In the genomic region with DNA sequence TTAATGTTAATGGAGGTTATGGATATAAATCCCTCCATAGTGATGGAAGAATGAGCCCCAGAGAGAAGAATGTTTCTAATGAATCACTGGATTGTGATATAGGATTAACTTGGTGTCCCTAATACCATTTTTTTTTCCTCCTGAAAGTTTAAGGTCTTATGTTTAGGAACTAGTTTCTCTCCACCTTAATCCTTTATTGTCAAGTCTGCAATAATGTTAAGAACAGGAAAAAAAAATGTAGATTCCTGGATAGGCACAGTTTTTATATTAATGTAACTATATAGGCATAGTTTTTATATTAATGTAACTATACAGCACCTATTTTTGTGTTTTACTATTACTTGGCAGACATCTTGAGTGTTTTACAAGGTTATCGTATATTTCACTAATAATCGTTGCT, we compare ENCODE assay signal across 19 cellular contexts. TPM values are rescaled to one million over a fixed set of nuclear protein-coding genes. Genes with fewer than 3 reads are reported as not detected.
A peak's percentile ranks its signal among the peaks of the same experiment; 100 is the strongest.
DNase-seq lines count a peak whose midpoint lies in the region; ATAC-seq, FAIRE-seq and TF ChIP-seq lines count a peak whose summit lies in the region.
"Had no signal": no experiment of that assay in that cellular context is flagged by ENCODE, and none has a peak within 500 bp of the region (broad histone marks: within the 10 kb centered on the region; RNA-seq: fewer than 3 reads in every experiment).

No MANE protein-coding gene starts in this region.

- FAIRE-seq in RCC 7860 (lab: Jason Lieb, UNC) = no peak
- FAIRE-seq: A204.1, D721Med, GM12892, GM18507, H54 had no signal

- H3K9me3 ChIP-seq in right atrium auricular region = no peaks in the 10 kb centered on the region
- no peaks in the 10 kb centered on the region for H3K9me3 ChIP-seq in vagina
- no peaks in the 10 kb centered on the region for H3K9me3 ChIP-seq in upper lobe of right lung
- no peaks in the 10 kb centered on the region for H3K9me3 ChIP-seq in MG63

- peaks cover 67% of the 10 kb centered on the region for H3K4me1 Mint-ChIP-seq in mesothelial cell of epicardium
- H3K4me1 Mint-ChIP-seq: CD8-positive, alpha-beta memory T cell had no signal

- no peaks in the 10 kb centered on the region for H3K27me3 Mint-ChIP-seq in mesothelial cell of epicardium (ENCODE audit: low read depth)

- TF ChIP-seq CTCF in right atrium auricular region (IDR thresholded peaks at IDR 0.05) (no peak), coronary artery (IDR thresholded peaks at IDR 0.05) (no peak), mesothelial cell of epicardium (IDR thresholded peaks at IDR 0.05; ENCODE audit: unreplicated experiment) (no peak), vagina (IDR thresholded peaks at IDR 0.05) (no peak), upper lobe of right lung (IDR thresholded peaks at IDR 0.05) (no peak)

- H3K36me3 ChIP-seq in right atrium auricular region (no peaks in the 10 kb centered on the region), vagina (no peaks in the 10 kb centered on the region), upper lobe of right lung (no peaks in the 10 kb centered on the region), MG63 (no peaks in the 10 kb centered on the region)
- H3K36me3 ChIP-seq: BLaER1 treated with 17β-estradiol and CSF1 and Interleukin-3, amounts not matched to agents 10 nM and 100 nM had no signal

- H3K27ac Mint-ChIP-seq in mesothelial cell of epicardium = peak overlapping the region; percentile 90
- H3K27ac Mint-ChIP-seq: CD8-positive, alpha-beta memory T cell had no signal

- H3K27me3 ChIP-seq in right atrium auricular region = no peaks in the 10 kb centered on the region
- no peaks in the 10 kb centered on the region for H3K27me3 ChIP-seq in vagina
- H3K27me3 ChIP-seq in upper lobe of right lung = no peaks in the 10 kb centered on the region
- no peaks in the 10 kb centered on the region for H3K27me3 ChIP-seq in MG63
- H3K27me3 ChIP-seq: BLaER1 treated with 17β-estradiol and CSF1 and Interleukin-3, amounts not matched to agents 10 nM and 100 nM had no signal

- H3K9me3 Mint-ChIP-seq in mesothelial cell of epicardium = peaks cover 4% of the 10 kb centered on the region

- DNase-seq in right atrium auricular region (ENCODE audit: low spot score) (no peak), Right ventricle myocardium superior (no peak), coronary artery (ENCODE audit: low spot score) (no peak), mesothelial cell of epicardium (ENCODE audit: low spot score in 2 of 2, unreplicated experiment in 2 of 2) (no peak), vagina (ENCODE audit: extremely low spot score in 2 of 2) (no peak), upper lobe of right lung (no peak), RCC 7860 (ENCODE audit: low spot score) (no peak), MG63 (no peak)
- DNase-seq: CD8-positive, alpha-beta memory T cell; NCI-H1105 treated with DMSO at 0.1 percent for 48 hours; NCI-H1694 treated with DMSO at 0.1 percent for 48 hours; NCI-H774; RPMI8226 had no signal

- H3K27ac ChIP-seq in right atrium auricular region (peak overlapping the region; percentile 13 to 73), coronary artery (peak overlapping the region; percentile 6 to 56), vagina (peak overlapping the region; percentile 38), upper lobe of right lung (no peak overlapping the region)
- H3K27ac ChIP-seq: BLaER1 treated with 17β-estradiol and CSF1 and Interleukin-3, amounts not matched to agents 10 nM and 100 nM had no signal

- peaks cover 15% of the 10 kb centered on the region for H3K36me3 Mint-ChIP-seq in mesothelial cell of epicardium

- H3K4me1 ChIP-seq in right atrium auricular region (peaks cover 0 to 64% of the 10 kb centered on the region in 2 donors), vagina (peaks cover 60% of the 10 kb centered on the region), upper lobe of right lung (peaks cover 29% of the 10 kb centered on the region)
- H3K4me1 ChIP-seq: BLaER1 treated with 17β-estradiol and CSF1 and Interleukin-3, amounts not matched to agents 10 nM and 100 nM had no signal

- TF ChIP-seq POLR2A in vagina (IDR thresholded peaks at IDR 0.05) = no peak

- H3K4me3 ChIP-seq in right atrium auricular region = no peak overlapping the region
- H3K4me3 ChIP-seq in coronary artery = no peak overlapping the region
- no peak overlapping the region for H3K4me3 ChIP-seq in vagina
- no peak overlapping the region for H3K4me3 ChIP-seq in upper lobe of right lung
- no peak overlapping the region for H3K4me3 ChIP-seq in MG63
- H3K4me3 ChIP-seq: BLaER1 treated with 17β-estradiol and CSF1 and Interleukin-3, amounts not matched to agents 10 nM and 100 nM had no signal

- no peak for ATAC-seq in Right ventricle myocardium superior (ENCODE audit: poor library complexity)
- ATAC-seq in upper lobe of right lung = no peak

- no peak overlapping the region for H3K4me3 Mint-ChIP-seq in mesothelial cell of epicardium
- H3K4me3 Mint-ChIP-seq: CD8-positive, alpha-beta memory T cell had no signal

- intact Hi-C loops in Right ventricle myocardium superior (cut with DNase I) = no loop called here
- intact Hi-C loops in vagina (cut with DNase I) = no loop called here
- intact Hi-C loops in upper lobe of right lung (cut with DNase I) = no loop called here

RNA-seq across cellular contexts. Expression of a gene that starts 34.9 kb away (rescaled TPM):
- total RNA-seq in right atrium auricular region = 10 to 100 TPM; 75.3 to 81.3 TPM
- 89.5 TPM for total RNA-seq in Right ventricle myocardium superior
- total RNA-seq in mesothelial cell of epicardium = 152 to 163 TPM (median 162 TPM) in 3 replicates
- total RNA-seq in vagina = 59.2 TPM
- total RNA-seq in upper lobe of right lung = 66.6 TPM
- total RNA-seq in MG63 (2014; rRNA removed; shearing (Covaris generic); ENCODE audit: low replicate concordance) = not detected in 2 replicates

Comparison
In these comparisons a context has a peak if more than half of its experiments do, and no peak if none do; other contexts are left out.
1. RNA of a gene that starts 34.9 kb away (total RNA-seq): 152 to 163 TPM in mesothelial cell of epicardium, 89.5 TPM in Right ventricle myocardium superior (single experiment), 75.3 to 81.3 TPM in right atrium auricular region, 66.6 TPM in upper lobe of right lung (single experiment) and 59.2 TPM in vagina (single experiment); not detected in MG63; every median in the first group is over 10 times any median in the second.